Comparison of ENCODE assay signal across 14 cellular contexts in genomic region chr6:18053555-18054445, GRCh38.
A peak's percentile ranks its signal among the peaks of the same experiment; 100 is the strongest.
DNase-seq lines count a peak whose midpoint lies in the region; ATAC-seq and TF ChIP-seq lines count a peak whose summit lies in the region.
"Had no signal": no experiment of that assay in that cellular context is flagged by ENCODE, and none has a peak within 500 bp of the region (broad histone marks: within the 10 kb centered on the region; RNA-seq: fewer than 3 reads in every experiment).

No MANE protein-coding gene starts in this region.

- no peak overlapping the region for H3K56ac ChIP-seq in mesendoderm (ENCODE audit: low read length)

- POLR2A ChIA-PET in BJ (lab: Charles Lee), result interaction anchor here (0.6 kb wide), 1 partner anchor 51 kb away, joined by 3 read pairs; no protein-coding TSS in a partner anchor

- H3K79me2 ChIP-seq in mammary epithelial cell (ENCODE audit: insufficient read depth, low read length) (no peaks in the 10 kb centered on the region), mesendoderm (ENCODE audit: control insufficient read depth, insufficient read depth, low read length) (no peaks in the 10 kb centered on the region)

- no peak for ATAC-seq in HG02870 (IDR thresholded peaks at IDR 0.05; ENCODE audit: unreplicated experiment)
- ATAC-seq in GM19395 (IDR thresholded peaks at IDR 0.05; ENCODE audit: unreplicated experiment), result no peak
- ATAC-seq: naive thymus-derived CD8-positive, alpha-beta T cell had no signal

- H3K27me3 ChIP-seq in BJ (ENCODE audit: control insufficient read depth, insufficient read depth, low read length) (peaks cover under 1% of the 10 kb centered on the region; the same call in 1 of the 2 replicates), mammary epithelial cell (ENCODE audit: insufficient read depth, low read length) (no peaks in the 10 kb centered on the region), mesendoderm (ENCODE audit: insufficient read depth, low read length, poor library complexity) (no peaks in the 10 kb centered on the region)
- H3K27me3 ChIP-seq: esophagus squamous epithelium, uterus had no signal

- H4K8ac ChIP-seq in mesendoderm (ENCODE audit: low read depth, low read length), result no peak overlapping the region

- H3K36me3 ChIP-seq in BJ (ENCODE audit: control insufficient read depth, insufficient read depth, low read length), result no peaks in the 10 kb centered on the region
- no peaks in the 10 kb centered on the region for H3K36me3 ChIP-seq in mammary epithelial cell (ENCODE audit: insufficient read depth, low read length)
- H3K36me3 ChIP-seq in mesendoderm (ENCODE audit: control insufficient read depth, insufficient read depth, low read length), result no peaks in the 10 kb centered on the region
- H3K36me3 ChIP-seq: esophagus squamous epithelium, uterus had no signal

- peak overlapping the region; percentile 73 for H3K27ac ChIP-seq in mammary epithelial cell (ENCODE audit: insufficient read depth, low read depth, low read length)
- H3K27ac ChIP-seq in mesendoderm (ENCODE audit: low read depth, low read length), result no peak overlapping the region
- H3K27ac ChIP-seq: uterus had no signal

- no peak overlapping the region for H2BK120ac ChIP-seq in mesendoderm (ENCODE audit: low read depth, low read length)

- H3K23ac ChIP-seq in mesendoderm (ENCODE audit: low read length), result no peak overlapping the region

- H3K18ac ChIP-seq in mesendoderm (ENCODE audit: low read length), result no peak overlapping the region

- H4K20me1 ChIP-seq in mammary epithelial cell (ENCODE audit: insufficient read depth, low read length), result no peaks in the 10 kb centered on the region

- no peak for TF ChIP-seq CTCF in BJ (IDR thresholded peaks at IDR 0.05; ENCODE audit: insufficient read depth, low read depth, low read length)
- TF ChIP-seq CTCF in mammary epithelial cell (conservative IDR thresholded peaks at IDR 0.05 in 1 of 2, IDR thresholded peaks at IDR 0.05 in 1 of 2; ENCODE audit: extremely low read depth in 1 of 2, insufficient read depth in 1 of 2, low read depth in 1 of 2, low read length in 2 of 2), result no peak

- H3K4me2 ChIP-seq in mammary epithelial cell (ENCODE audit: insufficient read depth, low read depth, low read length) (peak overlapping the region; percentile 74), mesendoderm (ENCODE audit: low read length) (no peak overlapping the region)

- H3K4me3 ChIP-seq in BJ (ENCODE audit: low read depth, low read length), result peak overlapping the region; percentile 4; the same call in 1 of the 2 replicates
- H3K4me3 ChIP-seq in mammary epithelial cell (replicated peaks in 1 of 3; ENCODE audit: insufficient read depth in 1 of 3, low read depth in 2 of 3, low read length in 3 of 3), result no peak overlapping the region
- no peak overlapping the region for H3K4me3 ChIP-seq in mesendoderm (ENCODE audit: low read length)
- H3K4me3 ChIP-seq: esophagus squamous epithelium, uterus had no signal

- H2BK5ac ChIP-seq in mesendoderm (ENCODE audit: low read length), result no peak overlapping the region

- H3K4me1 ChIP-seq in mammary epithelial cell (ENCODE audit: insufficient read depth, low read length) (peaks cover 32% of the 10 kb centered on the region), mesendoderm (ENCODE audit: control insufficient read depth, low read depth, low read length) (no peaks in the 10 kb centered on the region)
- H3K4me1 ChIP-seq: uterus had no signal

- 66% methylated on average over 5 of the region's 6 CpGs for WGBS in mammary epithelial cell (ENCODE audit: low coverage, missing lambda C conversion rate)
- WGBS in mesendoderm (ENCODE audit: extremely low coverage, insufficient coverage, low lambda C conversion rate), result no CpG with 5 or more reads among the region's 6 CpGs

- in situ Hi-C loops in mammary epithelial cell (cut with MboI; ENCODE audit: low sequenced_read_pairs in 2 of 2), result loop anchor here in 1 of 2 donors (5.0 to 10.0 kb wide), 2 partner anchors 36 to 69 kb away; partner anchors contain the start of gene KIF13A

- CTCF ChIA-PET in BJ (lab: Yijun Ruan, JAX), result interaction anchor here (0.9 kb wide), 1 partner anchor 9 kb away, joined by 3 read pairs; no protein-coding TSS in a partner anchor
- CTCF ChIA-PET in mammary epithelial cell (lab: Charles Lee; ENCODE audit: low non-redundant PET), result no interaction called here

- H4K5ac ChIP-seq in mesendoderm (ENCODE audit: low read length), result no peak overlapping the region

- DNase-seq in BJ (ENCODE audit: low read depth) (no peak), MV-4-11 (lab: John Stamatoyannopoulos, UW) (peak; percentile 42), mammary epithelial cell (peak; percentile 43), mesendoderm (peak; percentile 33), midbrain (lab: John Stamatoyannopoulos, UW) (no peak)
- no peak for DNase-seq in stimulated activated CD8-positive, alpha-beta memory T cell treated with anti-CD3 and anti-CD28 coated beads, Interleukin-4, amount 100 ng/mL, for 48 hours
- DNase-seq: activated effector memory CD4-positive, alpha-beta T cell treated with anti-CD3 and anti-CD28 coated beads, Interleukin-2, amount 50 U/mL, for 16 hours; esophagus squamous epithelium; naive thymus-derived CD8-positive, alpha-beta T cell; NCI-H1105; NCI-H69; uterus had no signal

- H3K4ac ChIP-seq in mesendoderm (ENCODE audit: low read depth, low read length), result no peak overlapping the region

- no TSS peak for BruUV-seq in mammary epithelial cell (replicated peaks; lab: Mats Ljungman, UMichigan)

- dilution Hi-C loops in mammary epithelial cell (cut with HindIII; ENCODE audit: low sequenced_read_pairs), result no loop called here

- peak overlapping the region; percentile 63 for H2AFZ ChIP-seq in mammary epithelial cell (ENCODE audit: low read depth, low read length)

- intact Hi-C loops in mammary epithelial cell (cut with micrococcal nuclease), result no loop called here

- no peak overlapping the region for H2AK5ac ChIP-seq in mesendoderm (ENCODE audit: low read length)

- peak overlapping the region; percentile 64 for H3K9ac ChIP-seq in mammary epithelial cell (ENCODE audit: insufficient read depth, low read length)
- no peak overlapping the region for H3K9ac ChIP-seq in mesendoderm (ENCODE audit: low read length)

- no peak overlapping the region for H2BK15ac ChIP-seq in mesendoderm (replicated peaks; ENCODE audit: low read depth)

- no peaks in the 10 kb centered on the region for H3K9me3 ChIP-seq in mammary epithelial cell (replicated peaks; ENCODE audit: insufficient read depth, low read length)
- H3K9me3 ChIP-seq: esophagus squamous epithelium, uterus had no signal

- H3K79me1 ChIP-seq in mesendoderm (ENCODE audit: low read length), result no peaks in the 10 kb centered on the region

Comparison
In these comparisons a context has a peak if more than half of its experiments do, and no peak if none do; other contexts are left out.
1. DNase-seq: peak in MV-4-11 (single experiment), mammary epithelial cell (single experiment) and mesendoderm (single experiment); none in BJ (single experiment), stimulated activated CD8-positive, alpha-beta memory T cell treated with anti-CD3 and anti-CD28 coated beads, Interleukin-4, amount 100 ng/mL, for 48 hours (single experiment) and midbrain (single experiment).